Comparison of ENCODE assay signal across 14 cellular contexts in the genomic region with DNA sequence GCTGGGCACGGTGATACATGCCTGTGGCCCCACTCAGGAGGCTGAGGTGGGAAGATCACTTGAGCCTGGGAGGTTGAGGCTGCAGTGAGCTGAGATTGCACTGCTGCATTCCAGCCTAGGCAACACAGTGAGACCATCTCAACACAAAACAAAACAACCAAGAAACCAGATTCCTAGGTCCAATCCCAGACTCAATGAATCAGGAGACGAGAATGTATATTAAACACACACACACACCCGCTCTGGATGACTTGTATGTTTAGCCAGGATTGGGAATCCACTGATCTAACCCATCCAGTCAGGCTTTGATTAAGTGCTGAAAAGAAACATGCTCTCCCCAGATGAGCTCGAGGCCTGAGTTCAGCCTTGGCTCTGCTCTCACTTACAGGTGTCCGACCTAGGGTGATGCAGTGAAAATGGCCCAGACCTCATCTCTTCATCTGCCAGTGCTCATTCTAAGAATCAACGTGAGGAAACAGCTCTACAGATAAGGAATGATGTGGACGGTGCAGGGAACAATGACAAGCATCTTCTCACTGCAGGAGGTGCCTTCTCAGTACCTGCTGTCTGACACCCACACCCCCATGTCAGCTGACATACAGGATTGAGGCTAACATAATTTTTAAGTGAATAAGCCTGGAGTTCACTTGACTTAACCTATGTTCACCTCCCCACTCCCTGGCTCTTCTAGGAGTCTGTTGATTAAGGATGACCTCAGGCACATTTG. TPM values are rescaled to one million over a fixed set of nuclear protein-coding genes. Genes with fewer than 3 reads are reported as not detected.
DNase-seq lines count a peak whose midpoint lies in the region; ATAC-seq and TF ChIP-seq lines count a peak whose summit lies in the region.
"Had no signal": no experiment of that assay in that cellular context is flagged by ENCODE, and none has a peak within 500 bp of the region (broad histone marks: within the 10 kb centered on the region; RNA-seq: fewer than 3 reads in every experiment).

No MANE protein-coding gene starts in this region.

- intact Hi-C loops in naive thymus-derived CD4-positive, alpha-beta T cell (cut with micrococcal nuclease): loop anchor here (1.0 kb wide), 3 partner anchors 15 to 412 kb away; no protein-coding TSS in a partner anchor
- intact Hi-C loops in ascending aorta (cut with DNase I): no loop called here
- intact Hi-C loops in left lung (cut with DNase I): no loop called here

- no peak overlapping the region for H3K27ac Mint-ChIP-seq in naive thymus-derived CD4-positive, alpha-beta T cell
- H3K27ac Mint-ChIP-seq: memory B cell, progenitor cell of endocrine pancreas had no signal

- H3K36me3 ChIP-seq in naive thymus-derived CD4-positive, alpha-beta T cell (ENCODE audit: control insufficient read depth in 2 of 3, insufficient read depth in 3 of 3, low read length in 3 of 3): peaks cover 0 to 53% (median 3%) of the 10 kb centered on the region in 3 experiments
- H3K36me3 ChIP-seq in ascending aorta (peaks cover 15 to 51% of the 10 kb centered on the region in 2 donors), left lung (peaks cover 0 to 47% of the 10 kb centered on the region in 2 donors)

- H3K27ac ChIP-seq in naive thymus-derived CD4-positive, alpha-beta T cell (ENCODE audit: low read depth, low read length): no peak overlapping the region
- H3K27ac ChIP-seq in ascending aorta (no peak overlapping the region), left lung (no peak overlapping the region)
- H3K27ac ChIP-seq: VCaP had no signal

- H3K27me3 Mint-ChIP-seq in naive thymus-derived CD4-positive, alpha-beta T cell: no peaks in the 10 kb centered on the region
- H3K27me3 Mint-ChIP-seq: CD8-positive, alpha-beta memory T cell; memory B cell; progenitor cell of endocrine pancreas had no signal

- H3K4me3 ChIP-seq in epithelial cell of esophagus (ENCODE audit: low read length): no peak overlapping the region
- H3K4me3 ChIP-seq in naive thymus-derived CD4-positive, alpha-beta T cell (ENCODE audit: low read length): no peak overlapping the region
- no peak overlapping the region for H3K4me3 ChIP-seq in ascending aorta
- H3K4me3 ChIP-seq in left lung: no peak overlapping the region

- no peaks in the 10 kb centered on the region for H3K4me1 ChIP-seq in naive thymus-derived CD4-positive, alpha-beta T cell (ENCODE audit: control insufficient read depth in 2 of 2, insufficient read depth in 2 of 2, low read length in 2 of 2)
- peaks cover 0 to 1% of the 10 kb centered on the region in 2 donors for H3K4me1 ChIP-seq in ascending aorta
- peaks cover 0 to 7% of the 10 kb centered on the region in 2 donors for H3K4me1 ChIP-seq in left lung

- ATAC-seq in naive thymus-derived CD4-positive, alpha-beta T cell: no peak
- no peak for ATAC-seq in left lung

- H3K36me3 Mint-ChIP-seq in naive thymus-derived CD4-positive, alpha-beta T cell: peaks cover 2 to 30% (median 8%) of the 10 kb centered on the region in 5 donors

- TF ChIP-seq CTCF in epithelial cell of esophagus (IDR thresholded peaks at IDR 0.05; ENCODE audit: insufficient read depth, low read depth, low read length, missing control alignments) (no peak), ascending aorta (IDR thresholded peaks at IDR 0.05) (no peak), left lung (IDR thresholded peaks at IDR 0.05) (no peak)

- H3K27me3 ChIP-seq in naive thymus-derived CD4-positive, alpha-beta T cell (ENCODE audit: control insufficient read depth in 2 of 2, insufficient read depth in 2 of 2, low read length in 2 of 2): no peaks in the 10 kb centered on the region
- H3K27me3 ChIP-seq in ascending aorta (no peaks in the 10 kb centered on the region), left lung (no peaks in the 10 kb centered on the region)

- CTCF ChIA-PET in naive thymus-derived CD4-positive, alpha-beta T cell (lab: Charles Lee): interaction anchor here (0.6 to 8.1 kb wide), 7 partner anchors 16 to 422 kb away, joined by 3 to 46 read pairs (median 4); partner anchors contain the start of gene SRSF4

- POLR2A ChIA-PET in naive thymus-derived CD4-positive, alpha-beta T cell (lab: Charles Lee): interaction anchor here (2.2 kb wide), 1 partner anchor 15 kb away, joined by 15 read pairs; the partner anchor contains the start of gene SRSF4

- H3K9me3 Mint-ChIP-seq in naive thymus-derived CD4-positive, alpha-beta T cell: peaks cover 0 to 2% (median 0%) of the 10 kb centered on the region in 11 donors
- H3K9me3 Mint-ChIP-seq: CD8-positive, alpha-beta memory T cell; memory B cell had no signal

- no peak overlapping the region for H3K4me3 Mint-ChIP-seq in naive thymus-derived CD4-positive, alpha-beta T cell
- H3K4me3 Mint-ChIP-seq: CD8-positive, alpha-beta memory T cell; memory B cell had no signal

- DNase-seq in EH (ENCODE audit: low read depth) (peak; percentile 96), NCI-H226 (peak; percentile 57), epithelial cell of esophagus (ENCODE audit: low read depth) (peak; percentile 66), non-pigmented ciliary epithelial cell (ENCODE audit: low read depth) (peak; percentile 81), ascending aorta (ENCODE audit: low spot score in 2 of 2) (no peak), left lung (no peak), SIG-M5 treated with dmso at 0.1 percent for 504 hours (lab: John Stamatoyannopoulos, UW; ENCODE audit: unreplicated experiment) (no peak)
- no peak for DNase-seq in naive thymus-derived CD4-positive, alpha-beta T cell
- DNase-seq: SIG-M5; stimulated activated naive CD4-positive, alpha-beta T cell treated with Interleukin-2 at 50 U/mL for 16 hours had no signal

- peaks cover 0 to 5% (median 0%) of the 10 kb centered on the region in 7 donors for H3K4me1 Mint-ChIP-seq in naive thymus-derived CD4-positive, alpha-beta T cell
- H3K4me1 Mint-ChIP-seq: CD8-positive, alpha-beta memory T cell had no signal

- no peaks in the 10 kb centered on the region for H3K9me3 ChIP-seq in naive thymus-derived CD4-positive, alpha-beta T cell (ENCODE audit: control insufficient read depth in 2 of 3, low read length in 3 of 3)
- H3K9me3 ChIP-seq in ascending aorta (no peaks in the 10 kb centered on the region), left lung (no peaks in the 10 kb centered on the region)

RNA-seq across cellular contexts. Expression of gene SRSF4, which starts 15.3 kb away (rescaled TPM):
- 100 to 1,000 TPM in 1 of 5 experiments, 10 to 100 TPM in 4; 77.6 to 110 (median 79.9) TPM for total RNA-seq in naive thymus-derived CD4-positive, alpha-beta T cell
- polyA plus RNA-seq in naive thymus-derived CD4-positive, alpha-beta T cell: 100 to 1,000 TPM in 1 of 2 donors, 10 to 100 TPM in 1; 76.1 to 123 TPM
- total RNA-seq in ascending aorta (49.1 TPM), left lung (10 to 100 TPM; 66.0 to 70.0 TPM)

RNA-seq across cellular contexts. Expression of gene MECR, which starts 33.7 kb away (rescaled TPM):
- 10 to 100 TPM in 4 of 5 experiments, 1 to 10 TPM in 1; 8.6 to 24.4 (median 16.8) TPM for total RNA-seq in naive thymus-derived CD4-positive, alpha-beta T cell
- 10 to 100 TPM; 18.3 to 20.5 TPM for polyA plus RNA-seq in naive thymus-derived CD4-positive, alpha-beta T cell
- total RNA-seq in ascending aorta: 1.2 TPM
- total RNA-seq in left lung: 10 to 100 TPM; 19.2 to 20.6 TPM

RNA-seq across cellular contexts. Expression of gene PTPRU, which starts 39.3 kb away (rescaled TPM):
- under 1 TPM in 2 of 5 experiments, not detected in 3; 0.17 to 0.42 TPM for total RNA-seq in naive thymus-derived CD4-positive, alpha-beta T cell
- not detected for polyA plus RNA-seq in naive thymus-derived CD4-positive, alpha-beta T cell
- 32.7 TPM for total RNA-seq in ascending aorta
- 10 to 100 TPM; 28.8 to 45.4 TPM for total RNA-seq in left lung

Comparison
In these comparisons a context has a peak if more than half of its experiments do, and no peak if none do; other contexts are left out.
1. DNase-seq: peak in EH (single experiment), NCI-H226 (single experiment), epithelial cell of esophagus (single experiment) and non-pigmented ciliary epithelial cell (single experiment); none in naive thymus-derived CD4-positive, alpha-beta T cell (0 of 9), ascending aorta (0 of 2), left lung (0 of 2) and SIG-M5 treated with dmso at 0.1 percent for 504 hours (single experiment).
2. RNA of gene PTPRU, which starts 39.3 kb away (total RNA-seq): 28.8 to 45.4 TPM in left lung and 32.7 TPM in ascending aorta (single experiment); 0.17 to 0.42 TPM in naive thymus-derived CD4-positive, alpha-beta T cell; every median in the first group is over 10 times any median in the second.
3. intact Hi-C loops: an anchor here in naive thymus-derived CD4-positive, alpha-beta T cell (1.0 kb wide); none called in ascending aorta and left lung.